ENCODE assay signal across 14 cellular contexts in genomic region chr2:109604597-109604996, GRCh38. TPM values are rescaled to one million over a fixed set of nuclear protein-coding genes. Genes with fewer than 3 reads are reported as not detected.
A peak's percentile ranks its signal among the peaks of the same experiment; 100 is the strongest.
DNase-seq lines count a peak whose midpoint lies in the region; ATAC-seq, FAIRE-seq and TF ChIP-seq lines count a peak whose summit lies in the region.
"Had no signal": no experiment of that assay in that cellular context is flagged by ENCODE, and none has a peak within 500 bp of the region (broad histone marks: within the 10 kb centered on the region; RNA-seq: fewer than 3 reads in every experiment).

No MANE protein-coding gene starts in this region.

- CTCF ChIA-PET in K562 (lab: Yijun Ruan, JAX; ENCODE audit: low intra/inter-chr PET ratio): no interaction called here

- TF ChIP-seq CTCF in heart right ventricle (IDR thresholded peaks at IDR 0.05): no peak
- TF ChIP-seq CTCF in K562 (IDR thresholded peaks at IDR 0.05 in 2 of 3, conservative IDR thresholded peaks at IDR 0.05 in 1 of 3; ENCODE audit: insufficient read depth in 2 of 3, low read depth in 1 of 3, low read length in 3 of 3): no peak
- no peak for TF ChIP-seq CTCF in kidney epithelial cell (IDR thresholded peaks at IDR 0.05; ENCODE audit: insufficient read depth, low read length, poor library complexity, severe bottlenecking)
- TF ChIP-seq CTCF in transverse colon (IDR thresholded peaks at IDR 0.05): no peak

- 60 to 74% methylated on average over 5 of the region's 5 CpGs for WGBS in heart right ventricle, 2 donors
- 76% methylated on average over 5 of the region's 5 CpGs for WGBS in right cardiac atrium
- WGBS in K562 (ENCODE audit: insufficient coverage, low coverage, missing lambda C conversion rate): 5% methylated on average over 5 of the region's 5 CpGs
- WGBS in transverse colon (ENCODE audit: low coverage in 1 of 2), 2 donors: 63 to 80% methylated on average over 5 of the region's 5 CpGs

- H2AFZ ChIP-seq in K562 (ENCODE audit: low read depth, low read length): no peak overlapping the region
- H2AFZ ChIP-seq: GM23338 had no signal

- H3K27me3 ChIP-seq in heart right ventricle (peaks cover 0 to 11% (median 0%) of the 10 kb centered on the region in 7 donors), right cardiac atrium (ENCODE audit: control insufficient read depth, insufficient read depth) (no peaks in the 10 kb centered on the region), K562 (ENCODE audit: control insufficient read depth in 2 of 2, insufficient read depth in 2 of 2, low read length in 2 of 2) (peaks cover 0 to 3% of the 10 kb centered on the region in 2 experiments; a peak in 3 of 5 replicates), kidney epithelial cell (ENCODE audit: control insufficient read depth, insufficient read depth, low read length) (no peaks in the 10 kb centered on the region), transverse colon (no peaks in the 10 kb centered on the region)
- H3K27me3 ChIP-seq: vagina had no signal

- no peak overlapping the region for H3K9ac ChIP-seq in K562 (ENCODE audit: insufficient read depth in 1 of 2, low read depth in 2 of 2, low read length in 2 of 2)

- H3K27ac ChIP-seq in heart right ventricle (no peak overlapping the region), right cardiac atrium (ENCODE audit: low read length) (no peak overlapping the region), K562 (ENCODE audit: extremely low read depth, low read depth, low read length) (no peak overlapping the region), transverse colon (no peak overlapping the region)
- H3K27ac ChIP-seq: vagina had no signal

- no peaks in the 10 kb centered on the region for H3K9me1 ChIP-seq in K562 (ENCODE audit: control insufficient read depth, insufficient read depth, low read length)

- H3K4me2 ChIP-seq in K562 (ENCODE audit: insufficient read depth, low read length): no peak overlapping the region
- H3K4me2 ChIP-seq: GM23338 had no signal

- intact Hi-C loops in heart right ventricle (cut with DNase I) (no loop called here), right cardiac atrium (cut with DNase I) (no loop called here), K562 (cut with micrococcal nuclease) (no loop called here), transverse colon (cut with DNase I; ENCODE audit: low total_unique reads) (no loop called here)

- TF ChIP-seq POLR2A in K562 (conservative IDR thresholded peaks at IDR 0.05) (no peak), transverse colon (IDR thresholded peaks at IDR 0.05) (no peak)

- no peak for TF ChIP-seq EP300 in K562 (IDR thresholded peaks at IDR 0.05; ENCODE audit: low read length)
- no peak for TF ChIP-seq EP300 in transverse colon (IDR thresholded peaks at IDR 0.05; ENCODE audit: low read depth)

- H3K36me3 ChIP-seq in heart right ventricle (no peaks in the 10 kb centered on the region), K562 (ENCODE audit: control insufficient read depth, insufficient read depth, low read length) (no peaks in the 10 kb centered on the region), kidney epithelial cell (ENCODE audit: control insufficient read depth, insufficient read depth, low read length) (no peaks in the 10 kb centered on the region), transverse colon (no peaks in the 10 kb centered on the region)
- H3K36me3 ChIP-seq: vagina had no signal

- H3K9me3 ChIP-seq in heart right ventricle: no peaks in the 10 kb centered on the region
- H3K9me3 ChIP-seq in right cardiac atrium (ENCODE audit: control insufficient read depth, low read length): no peaks in the 10 kb centered on the region
- H3K9me3 ChIP-seq in K562 (replicated peaks; ENCODE audit: control insufficient read depth, insufficient read depth, low read depth, low read length): no peaks in the 10 kb centered on the region
- H3K9me3 ChIP-seq in transverse colon: no peaks in the 10 kb centered on the region
- H3K9me3 ChIP-seq: vagina had no signal

- no peak for TF ChIP-seq RAD21 in K562 (CRISPR knock-in tag; conservative IDR thresholded peaks at IDR 0.05 in 1 of 2, IDR thresholded peaks at IDR 0.05 in 1 of 2)

- no peaks in the 10 kb centered on the region for H4K20me1 ChIP-seq in K562 (replicated peaks; ENCODE audit: control insufficient read depth, insufficient read depth, low read length)

- H3K79me2 ChIP-seq in K562 (ENCODE audit: control insufficient read depth, insufficient read depth, low read length): no peaks in the 10 kb centered on the region

- H3K4me3 ChIP-seq in heart right ventricle: no peak overlapping the region
- H3K4me3 ChIP-seq in right cardiac atrium (ENCODE audit: low read length): no peak overlapping the region
- no peak overlapping the region for H3K4me3 ChIP-seq in K562
- no peak overlapping the region for H3K4me3 ChIP-seq in kidney epithelial cell (ENCODE audit: low read depth, low read length)
- no peak overlapping the region for H3K4me3 ChIP-seq in transverse colon
- H3K4me3 ChIP-seq: GM23338, vagina had no signal

- no peak for DNase-seq in heart right ventricle
- DNase-seq in right cardiac atrium: no peak
- no peak for DNase-seq in K562 (ENCODE audit: extremely low read depth in 1 of 4, low spot score in 3 of 4)
- peak; percentile 56 for DNase-seq in kidney epithelial cell (ENCODE audit: low read depth)
- no peak for DNase-seq in activated CD4-positive, CD25-positive, alpha-beta regulatory T cell treated with anti-CD3 and anti-CD28 coated beads, Interleukin-2, amount 50 U/mL, for 72 hours
- DNase-seq in transverse colon: no peak
- no peak for DNase-seq in GM19238 (ENCODE audit: insufficient read length, low spot score)
- no peak for DNase-seq in T-helper 9 cell
- DNase-seq: activated CD8-positive, alpha-beta memory T cell treated with anti-CD3 and anti-CD28 coated beads, Interleukin-2, amount 10 ng/mL, durations not matched to agents 7 days and 5 days; NCI-H774; posterior cingulate gyrus; T-helper 2 cell had no signal

- peaks cover 0 to 53% (median 24%) of the 10 kb centered on the region in 9 donors for H3K4me1 ChIP-seq in heart right ventricle
- H3K4me1 ChIP-seq in right cardiac atrium (ENCODE audit: control insufficient read depth, insufficient read depth, low read length): peaks cover 9% of the 10 kb centered on the region
- H3K4me1 ChIP-seq in K562 (replicated peaks in 1 of 2; ENCODE audit: control insufficient read depth in 2 of 2, insufficient read depth in 2 of 2, low read length in 2 of 2): no peaks in the 10 kb centered on the region
- H3K4me1 ChIP-seq in transverse colon: peaks cover 4 to 30% (median 12%) of the 10 kb centered on the region in 4 donors

- peak in 5 of 8 donors; percentile 31 to 84 (median 61) for ATAC-seq in heart right ventricle
- ATAC-seq in right cardiac atrium: no peak
- no peak for ATAC-seq in K562
- ATAC-seq: activated CD8-positive, alpha-beta memory T cell treated with anti-CD3 and anti-CD28 coated beads, Interleukin-2, amount 10 ng/mL, durations not matched to agents 7 days and 5 days; GM23338 had no signal

- in situ Hi-C loops in K562 (cut with MboI): no loop called here
- in situ Hi-C loops in transverse colon (cut with MboI; ENCODE audit: low pct_ligation_motif_present in 1 of 4, low pct_unique_long_range_greater_than_20kb in 1 of 4, low sequenced_read_pairs in 3 of 4): no loop called here

- POLR2A ChIA-PET in K562 (lab: Yijun Ruan, JAX): no interaction called here

- FAIRE-seq in K562 (lab: Jason Lieb, UNC): no peak

- no TSS peak for BruUV-seq in K562 (replicated peaks; lab: Mats Ljungman, UMichigan)

RNA-seq across cellular contexts. Expression of gene SEPTIN10, which starts 9.2 kb away (rescaled TPM):
- 10 to 100 TPM; 39.8 to 61.0 (median 53.0) TPM for total RNA-seq in heart right ventricle
- polyA plus RNA-seq in heart right ventricle: 10 to 100 TPM; 20.9 to 21.6 TPM
- total RNA-seq in right cardiac atrium: 10 to 100 TPM; 58.8 to 63.0 (median 62.0) TPM
- polyA plus RNA-seq in right cardiac atrium: 27.9 TPM
- total RNA-seq in K562 (2011; cell fraction: chromatin; rRNA removed; ENCODE audit: low replicate concordance): not detected in 2 replicates
- total RNA-seq in K562 (2011; cell fraction: nucleolus; rRNA removed): not detected in 2 replicates
- not detected in 2 replicates for total RNA-seq in K562 (2011; cell fraction: nucleoplasm; rRNA removed)
- total RNA-seq in K562 (2014; rRNA removed): not detected in 2 replicates
- not detected in 2 replicates for total RNA-seq in K562 (2014; rRNA removed; fragmentation: Illumina TruSeq; extraction: Trizol)
- total RNA-seq in K562 (2015; rRNA removed; fragmentation: Illumina TruSeq; extraction: Trizol): not detected in 2 replicates
- 0.22 and 0.40 TPM in 2 replicates for total RNA-seq in K562 (2021)
- not detected in 2 replicates for polyA plus RNA-seq in K562 (2011; rRNA removed)
- not detected in 2 replicates for polyA plus RNA-seq in K562 (2011; cell fraction: cytosol; rRNA removed)
- polyA plus RNA-seq in K562 (2011; cell fraction: nucleus; rRNA removed): not detected in 2 replicates
- not detected in 2 replicates for polyA plus RNA-seq in K562 (2012)
- not detected in 2 replicates for polyA plus RNA-seq in K562 (2014; fragmentation: Illumina TruSeq; extraction: Trizol)
- not detected for polyA plus RNA-seq in K562 (2014; fragmentation: Nextera tagmentation; extraction: Ambion mirVana)
- not detected in 2 replicates for polyA plus RNA-seq in K562 (2014; rRNA removed)
- not detected in 2 replicates for polyA minus RNA-seq in K562 (2011; rRNA and poly(A)+ RNA removed)
- polyA minus RNA-seq in K562 (2011; cell fraction: cytosol; rRNA and poly(A)+ RNA removed): not detected in 2 replicates
- polyA minus RNA-seq in K562 (2011; cell fraction: nucleus; rRNA and poly(A)+ RNA removed): not detected in 2 replicates
- total RNA-seq in kidney epithelial cell: 43.2 and 45.7 TPM in 2 replicates
- total RNA-seq in transverse colon: 100 to 1,000 TPM in 2 of 4 donors, 10 to 100 TPM in 2; 39.6 to 151 (median 106) TPM

RNA-seq across cellular contexts. Expression of gene SOWAHC, which starts 9.6 kb away (rescaled TPM):
- total RNA-seq in heart right ventricle (1 to 10 TPM; 1.7 to 3.9 (median 2.1) TPM), right cardiac atrium (1 to 10 TPM; 2.1 to 3.5 (median 3.0) TPM), K562 (2014; rRNA removed) (not detected in 2 replicates), K562 (2014; rRNA removed; fragmentation: Illumina TruSeq; extraction: Trizol) (not detected in 2 replicates), K562 (2015; rRNA removed; fragmentation: Illumina TruSeq; extraction: Trizol) (not detected in 2 replicates), K562 (2021) (0.04 and 0.09 TPM in 2 replicates), kidney epithelial cell (13.5 and 14.9 TPM in 2 replicates), transverse colon (10 to 100 TPM; 40.6 to 99.5 (median 57.3) TPM)
- polyA plus RNA-seq in heart right ventricle (1 to 10 TPM; 1.1 to 1.2 TPM), right cardiac atrium (1.5 TPM), K562 (2011; rRNA removed) (not detected in 2 replicates), K562 (2014; fragmentation: Illumina TruSeq; extraction: Trizol) (not detected in 2 replicates), K562 (2014; fragmentation: Nextera tagmentation; extraction: Ambion mirVana) (not detected), K562 (2014; rRNA removed) (not detected in 2 replicates)
- not detected in 2 replicates for total RNA-seq in K562 (2011; cell fraction: chromatin; rRNA removed; ENCODE audit: low replicate concordance)
- total RNA-seq in K562 (2011; cell fraction: nucleolus; rRNA removed): not detected in 2 replicates
- total RNA-seq in K562 (2011; cell fraction: nucleoplasm; rRNA removed): not detected in 2 replicates
- not detected in 2 replicates for polyA plus RNA-seq in K562 (2011; cell fraction: cytosol; rRNA removed)
- not detected in 2 replicates for polyA plus RNA-seq in K562 (2011; cell fraction: nucleus; rRNA removed)
- polyA plus RNA-seq in K562 (2012): not detected in 2 replicates
- not detected in 2 replicates for polyA minus RNA-seq in K562 (2011; rRNA and poly(A)+ RNA removed)
- polyA minus RNA-seq in K562 (2011; cell fraction: cytosol; rRNA and poly(A)+ RNA removed): 0.73 TPM in 1 of 2 replicates, not detected in the other
- polyA minus RNA-seq in K562 (2011; cell fraction: nucleus; rRNA and poly(A)+ RNA removed): not detected in 2 replicates

Comparison
In these comparisons a context has a peak if more than half of its experiments do, and no peak if none do; other contexts are left out.
1. ATAC-seq: peak in heart right ventricle (5 of 8); none in right cardiac atrium (0 of 2) and K562 (single experiment).
2. RNA of gene SEPTIN10, which starts 9.2 kb away (total RNA-seq): 39.6 to 151 TPM in transverse colon, 58.8 to 63.0 TPM in right cardiac atrium, 39.8 to 61.0 TPM in heart right ventricle and 43.2 to 45.7 TPM in kidney epithelial cell; 0.22 to 0.40 TPM in K562; every median in the first group is over 10 times any median in the second.